In genomic region chr11:126965331-126965730, GRCh38 we compare ENCODE assay signal across 36 cellular contexts. TPM values are rescaled to one million over a fixed set of nuclear protein-coding genes. Genes with fewer than 3 reads are reported as not detected.
"Had no signal": no experiment of that assay in that cellular context is flagged by ENCODE, and none has a peak within 500 bp of the region (broad histone marks: within the 10 kb centered on the region; RNA-seq: fewer than 3 reads in every experiment).

No MANE protein-coding gene starts in this region.

- H3K36me3 ChIP-seq: adrenal gland, ascending aorta, brain microvascular endothelial cell, breast epithelium, cardiac muscle cell had no signal

- H3K9me3 ChIP-seq: adrenal gland, ascending aorta, body of pancreas, breast epithelium had no signal

- H3K27me3 ChIP-seq: adrenal gland, ascending aorta, body of pancreas, brain microvascular endothelial cell, breast epithelium had no signal

- FAIRE-seq: astrocyte, bronchial epithelial cell had no signal

- H3K4me1 ChIP-seq: adrenal gland, ascending aorta, body of pancreas, breast epithelium had no signal

- ATAC-seq: activated naive CD4-positive, alpha-beta T cell treated with anti-CD3 and anti-CD28 coated beads, Interleukin-2, amount 50 U/mL, for 72 hours; activated naive CD8-positive, alpha-beta T cell treated with anti-CD3 and anti-CD28 coated beads, Interleukin-2, amount 50 U/mL, for 24 hours; activated T-cell treated with anti-CD3 and anti-CD28 coated beads, Interleukin-2, amount 50 U/mL, for 4 hours; activated T-cell treated with anti-CD3 and anti-CD28 coated beads, Interleukin-2, amount 50 U/mL, for 72 hours; activated T-helper 17 cell treated with anti-CD3 and anti-CD28 coated beads, Interleukin-2, amount 50 U/mL, for 72 hours; body of pancreas had no signal

- H3K4me3 ChIP-seq: adrenal gland, ascending aorta, body of pancreas, breast epithelium, cardiac muscle cell had no signal

- H3K27ac ChIP-seq: adrenal gland, ascending aorta, body of pancreas, brain microvascular endothelial cell, breast epithelium, cardiac muscle cell had no signal

- DNase-seq: activated effector memory CD4-positive, alpha-beta T cell treated with anti-CD3 and anti-CD28 coated beads, Interleukin-2, amount 50 U/mL, for 16 hours; activated effector memory CD4-positive, alpha-beta T cell treated with Interleukin-2 at 50 U/mL for 16 hours; activated gamma-delta T cell; activated gamma-delta T cell treated with Interleukin-2 at 50 U/mL for 16 hours; activated naive CD4-positive, alpha-beta T cell; activated naive CD4-positive, alpha-beta T cell treated with anti-CD3 and anti-CD28 coated beads for 36 hours; activated naive CD4-positive, alpha-beta T cell treated with anti-CD3 and anti-CD28 coated beads, Interleukin-2, amount 10 ng/mL, durations not matched to agents 7 days and 5 days; activated naive CD4-positive, alpha-beta T cell treated with anti-CD3 and anti-CD28 coated beads, Interleukin-2, amount 50 U/mL, for 16 hours; activated naive CD4-positive, alpha-beta T cell treated with Interleukin-2 at 50 U/mL for 16 hours; activated naive CD8-positive, alpha-beta T cell treated with anti-CD3 and anti-CD28 coated beads for 36 hours; activated naive CD8-positive, alpha-beta T cell treated with anti-CD3 and anti-CD28 coated beads, Interleukin-2, amount 10 ng/mL, durations not matched to agents 7 days and 5 days; activated naive CD8-positive, alpha-beta T cell treated with anti-CD3 and anti-CD28 coated beads, Interleukin-2, amount 50 U/mL, for 24 hours; activated T-cell treated with anti-CD3 and anti-CD28 coated beads, Interleukin-2, amount 50 U/mL, for 1 hour; activated T-cell treated with anti-CD3 and anti-CD28 coated beads, Interleukin-2, amount 50 U/mL, for 24 hours; activated T-cell treated with anti-CD3 and anti-CD28 coated beads, Interleukin-2, amount 50 U/mL, for 4 hours; activated T-cell treated with anti-CD3 and anti-CD28 coated beads, Interleukin-2, amount 50 U/mL, for 48 hours; activated T-cell treated with anti-CD3 and anti-CD28 coated beads, Interleukin-2, amount 50 U/mL, for 72 hours; adrenal gland; amniotic stem cell; amygdala; anterior cingulate cortex; aorta; body of pancreas; brain microvascular endothelial cell; caudate nucleus; central memory CD4-positive, alpha-beta T cell; cerebellar nuclear complex had no signal

RNA-seq across cellular contexts. Expression of gene KIRREL3, which starts 35.2 kb away (rescaled TPM):
- total RNA-seq: activated naive CD4-positive, alpha-beta T cell treated with anti-CD3 and anti-CD28 coated beads for 36 hours; activated naive CD4-positive, alpha-beta T cell treated with anti-CD3 and anti-CD28 coated beads, Interleukin-2, amount 50 U/mL, for 72 hours; activated naive CD8-positive, alpha-beta T cell treated with anti-CD3 and anti-CD28 coated beads for 36 hours; activated naive CD8-positive, alpha-beta T cell treated with anti-CD3 and anti-CD28 coated beads, Interleukin-2, amount 10 ng/mL, durations not matched to agents 7 days and 5 days; activated T-cell treated with anti-CD3 and anti-CD28 coated beads, Interleukin-2, amount 50 U/mL, for 4 hours; activated T-cell treated with anti-CD3 and anti-CD28 coated beads, Interleukin-2, amount 50 U/mL, for 72 hours; activated T-helper 1 cell treated with anti-CD3 and anti-CD28 coated beads, Interleukin-12 subunit alpha, Interleukin-12 subunit beta, Interleukin-2, Interleukin-4 antibody, amounts not matched to agents 30 ng/mL and 10 ng/mL and 1 ng/mL, durations not matched to agents 14 hours and 24 hours and 36 hours; activated T-helper 17 cell treated with anti-CD3 and anti-CD28 coated beads, Interleukin-2, amount 50 U/mL, for 72 hours; activated T-helper 2 cell treated with anti-CD3 and anti-CD28 coated beads, Interferon-gamma antibody, Interleukin-2, Interleukin-4, amounts not matched to agents 10 μg/mL and 5 μg/mL and 100 μg/mL, durations not matched to agents 14 hours and 24 hours and 36 hours; ascending aorta; bronchial epithelial cell had no signal
- polyA plus RNA-seq: aorta had no signal
